15 cellular contexts compared by ENCODE assay signal in genomic region chr5:110099562-110099961, GRCh38.
A peak's percentile ranks its signal among the peaks of the same experiment; 100 is the strongest.
DNase-seq lines count a peak whose midpoint lies in the region; ATAC-seq and TF ChIP-seq lines count a peak whose summit lies in the region.
"Had no signal": no experiment of that assay in that cellular context is flagged by ENCODE, and none has a peak within 500 bp of the region (broad histone marks: within the 10 kb centered on the region; RNA-seq: fewer than 3 reads in every experiment).

No MANE protein-coding gene starts in this region.

- H3K9ac ChIP-seq in mesenchymal stem cell (ENCODE audit: low read length), result no peak overlapping the region
- H3K9ac ChIP-seq in smooth muscle cell (ENCODE audit: low read depth), result no peak overlapping the region
- H3K9ac ChIP-seq: GM23248 had no signal

- no peak overlapping the region for H4K8ac ChIP-seq in mesenchymal stem cell (ENCODE audit: low read length)

- no peaks in the 10 kb centered on the region for H3F3A ChIP-seq in smooth muscle cell (ENCODE audit: low read depth)

- no peak overlapping the region for H2BK15ac ChIP-seq in mesenchymal stem cell (ENCODE audit: low read depth, poor library complexity, severe bottlenecking)

- H3K4me3 ChIP-seq in mesenchymal stem cell (ENCODE audit: insufficient read depth in 1 of 2, low read depth in 1 of 2, low read length in 2 of 2), result no peak overlapping the region
- no peak overlapping the region for H3K4me3 ChIP-seq in smooth muscle cell
- H3K4me3 ChIP-seq: A549, GM12878, GM23248 had no signal

- H3K18ac ChIP-seq in mesenchymal stem cell (ENCODE audit: low read depth in 1 of 2, low read length in 2 of 2), result no peak overlapping the region

- no peak overlapping the region for H2AK5ac ChIP-seq in mesenchymal stem cell (ENCODE audit: low read length, severe bottlenecking)

- H3K23ac ChIP-seq in mesenchymal stem cell (ENCODE audit: low read length in 2 of 2), result no peak overlapping the region

- H3K4me2 ChIP-seq in mesenchymal stem cell (ENCODE audit: low read length, poor library complexity, severe bottlenecking) (no peak overlapping the region), smooth muscle cell (no peak overlapping the region)
- H3K4me2 ChIP-seq: A549 had no signal

- peak; percentile 10 for DNase-seq in astrocyte of the hippocampus (ENCODE audit: low read depth, low spot score)
- DNase-seq in mesenchymal stem cell, result peak; percentile 22
- DNase-seq in smooth muscle cell (lab: John Stamatoyannopoulos, UW; ENCODE audit: unreplicated experiment), result no peak
- DNase-seq in activated naive CD4-positive, alpha-beta T cell treated with anti-CD3 and anti-CD28 coated beads, Interleukin-2, amount 50 U/mL, for 16 hours, result no peak
- no peak for DNase-seq in activated CD8-positive, alpha-beta memory T cell treated with anti-CD3 and anti-CD28 coated beads for 24 hours
- no peak for DNase-seq in GF-D8 (lab: John Stamatoyannopoulos, UW)
- DNase-seq: CD8-positive, alpha-beta T cell; COR-L47; DND-41; GM23248 had no signal

- H2BK120ac ChIP-seq in mesenchymal stem cell (ENCODE audit: low read depth, low read length), result no peak overlapping the region

- H3K4me1 ChIP-seq in mesenchymal stem cell (ENCODE audit: control insufficient read depth, insufficient read depth, low read depth, low read length), result no peaks in the 10 kb centered on the region
- peaks cover 11% of the 10 kb centered on the region for H3K4me1 ChIP-seq in smooth muscle cell (ENCODE audit: low read depth)
- H3K4me1 ChIP-seq: A549 had no signal

- no peak overlapping the region for H2BK12ac ChIP-seq in mesenchymal stem cell (ENCODE audit: low read length in 2 of 2)

- no peak overlapping the region for H3K4ac ChIP-seq in mesenchymal stem cell (ENCODE audit: low read depth in 1 of 2, low read length in 2 of 2)

- H3K14ac ChIP-seq in mesenchymal stem cell (ENCODE audit: low read length in 2 of 2), result no peak overlapping the region

- H4K20me1 ChIP-seq in smooth muscle cell (ENCODE audit: low read depth), result no peaks in the 10 kb centered on the region

- H3K36me3 ChIP-seq in mesenchymal stem cell (ENCODE audit: control insufficient read depth in 1 of 2, insufficient read depth in 2 of 2, low read depth in 1 of 2, low read length in 2 of 2) (no peaks in the 10 kb centered on the region), smooth muscle cell (ENCODE audit: low read depth) (no peaks in the 10 kb centered on the region)

- no peaks in the 10 kb centered on the region for H3K79me1 ChIP-seq in mesenchymal stem cell (replicated peaks; ENCODE audit: low read length, poor library complexity, severe bottlenecking)

- H2BK5ac ChIP-seq in mesenchymal stem cell (ENCODE audit: low read depth, low read length, poor library complexity, severe bottlenecking), result no peak overlapping the region

- H3K9me3 ChIP-seq in mesenchymal stem cell (ENCODE audit: control insufficient read depth, low read length) (no peaks in the 10 kb centered on the region), smooth muscle cell (replicated peaks; ENCODE audit: low read depth) (no peaks in the 10 kb centered on the region)
- H3K9me3 ChIP-seq: A549 had no signal

- no peaks in the 10 kb centered on the region for H3K79me2 ChIP-seq in smooth muscle cell (ENCODE audit: low read depth)

- no peak overlapping the region for H3K27ac ChIP-seq in mesenchymal stem cell (ENCODE audit: low read length, poor library complexity, severe bottlenecking)
- peak overlapping the region; percentile 1 for H3K27ac ChIP-seq in smooth muscle cell (ENCODE audit: low read depth)
- H3K27ac ChIP-seq: A549, GM23248 had no signal

- H4K91ac ChIP-seq in mesenchymal stem cell (ENCODE audit: low read length), result no peak overlapping the region

- H3K27me3 ChIP-seq in mesenchymal stem cell (ENCODE audit: control insufficient read depth in 1 of 2, insufficient read depth in 1 of 2, low read length in 2 of 2), result peaks cover 0 to 6% of the 10 kb centered on the region in 2 experiments
- peaks cover 15% of the 10 kb centered on the region for H3K27me3 ChIP-seq in smooth muscle cell (ENCODE audit: low read depth)

- H2AFZ ChIP-seq in mesenchymal stem cell (ENCODE audit: low read depth, low read length) (no peak overlapping the region), smooth muscle cell (ENCODE audit: low read depth) (no peak overlapping the region)
- H2AFZ ChIP-seq: GM23248 had no signal

- ATAC-seq in SK-N-SH treated with all-trans-retinoic acid at 6 μM for 48 hours, result peak; percentile 88
- ATAC-seq: A549; CD8-positive, alpha-beta T cell; GM12878; HCT116; HepG2 had no signal

- no peak for TF ChIP-seq CTCF in smooth muscle cell (IDR thresholded peaks at IDR 0.05; ENCODE audit: borderline replicate concordance, insufficient read depth, poor library complexity, severe bottlenecking)

TF ChIP-seq in SK-N-SH treated with all-trans-retinoic acid at 6 μM for 48 hours, 23 proteins besides CTCF, POLR2A, EP300 and RAD21:
- TF ChIP-seq CSRNP3 (CRISPR knock-in tag; IDR thresholded peaks at IDR 0.05), result no peak
- TF ChIP-seq ISL1 (CRISPR knock-in tag; IDR thresholded peaks at IDR 0.05), result peak; percentile 31; the same call in 1 of the 2 replicates
TF ChIP-seq in SK-N-SH treated with all-trans-retinoic acid at 6 μM for 48 hours: peak in this region for 1.

Comparison
In these comparisons a context has a peak if more than half of its experiments do, and no peak if none do; other contexts are left out.
1. DNase-seq: peak in astrocyte of the hippocampus (single experiment) and mesenchymal stem cell (single experiment); none in smooth muscle cell (single experiment), activated naive CD4-positive, alpha-beta T cell treated with anti-CD3 and anti-CD28 coated beads, Interleukin-2, amount 50 U/mL, for 16 hours (single experiment), activated CD8-positive, alpha-beta memory T cell treated with anti-CD3 and anti-CD28 coated beads for 24 hours (single experiment) and GF-D8 (single experiment).